ENCODE assay signal across 28 cellular contexts in genomic region chr12:108204618-108205017, GRCh38.
"Had no signal": no experiment of that assay in that cellular context is flagged by ENCODE, and none has a peak within 500 bp of the region (broad histone marks: within the 10 kb centered on the region; RNA-seq: fewer than 3 reads in every experiment).

No MANE protein-coding gene starts in this region.

- H3K4me1 Mint-ChIP-seq: naive thymus-derived CD8-positive, alpha-beta T cell; nephron progenitor cell; neural progenitor cell; stimulated activated memory B cell treated with anti-CD40 and anti-IgM and Interleukin-4, amounts not matched to agents 10 μg/mL and 1 μg/mL and 100 μg/mL, for 72 hours; stimulated activated naive CD8-positive, alpha-beta T cell treated with anti-CD3 and anti-CD28 coated beads, Interleukin-15, amount 100 ng/mL, for 72 hours had no signal

- H3K9me3 Mint-ChIP-seq: natural killer cell treated with Interleukin-12 subunit alpha and Interleukin-12 subunit beta and Interleukin-15 and Interleukin-18, amount 100 ng/mL, for 72 hours; nephron progenitor cell; stimulated activated naive CD8-positive, alpha-beta T cell treated with anti-CD3 and anti-CD28 coated beads, Interleukin-15, amount 100 ng/mL, for 72 hours; type B pancreatic cell had no signal

- H3K27ac Mint-ChIP-seq: naive thymus-derived CD8-positive, alpha-beta T cell; natural killer cell treated with Interleukin-12 subunit alpha and Interleukin-12 subunit beta and Interleukin-15 and Interleukin-18, amount 100 ng/mL, for 72 hours; nephron progenitor cell; neural progenitor cell; progenitor cell of endocrine pancreas; stimulated activated memory B cell treated with anti-CD40 and anti-IgM and Interleukin-4, amounts not matched to agents 10 μg/mL and 1 μg/mL and 100 μg/mL, for 72 hours; stimulated activated naive CD8-positive, alpha-beta T cell treated with anti-CD3 and anti-CD28 coated beads, Interleukin-15, amount 100 ng/mL, for 72 hours; type B pancreatic cell had no signal

- DNase-seq: naive thymus-derived CD8-positive, alpha-beta T cell; nephron progenitor cell; occipital lobe; ovary; psoas muscle; right cardiac atrium; right lobe of liver; sigmoid colon; small intestine; stimulated activated CD4-positive, alpha-beta T cell treated with anti-CD3 and anti-CD28 coated beads, Interleukin-15, amount 100 ng/mL, for 24 hours; stimulated activated CD4-positive, alpha-beta T cell treated with anti-CD3 and anti-CD28 coated beads, Interleukin-2, amount 100 ng/mL, for 24 hours; stimulated activated CD4-positive, alpha-beta T cell treated with anti-CD3 and anti-CD28 coated beads, Interleukin-4, amount 100 ng/mL, for 1 hour; stimulated activated CD4-positive, alpha-beta T cell treated with anti-CD3 and anti-CD28 coated beads, Interleukin-4, amount 100 ng/mL, for 4 hours; stimulated activated CD8-positive, alpha-beta memory T cell treated with anti-CD3 and anti-CD28 coated beads, Interleukin-4, amount 100 ng/mL, for 48 hours; stimulated activated naive CD4-positive, alpha-beta T cell; stimulated activated naive CD8-positive, alpha-beta T cell treated with anti-CD3 and anti-CD28 coated beads, Interleukin-15, amount 100 ng/mL, for 72 hours; stimulated activated naive CD8-positive, alpha-beta T cell treated with anti-CD3 and anti-CD28 coated beads, Interleukin-15, Interleukin-2, amounts not matched to agents 100 U/mL and 50 U/mL, for 24 hours; substantia nigra; testis; tibial artery; transverse colon; upper lobe of right lung; uterus had no signal

- H3K36me3 Mint-ChIP-seq: naive thymus-derived CD8-positive, alpha-beta T cell; natural killer cell treated with Interleukin-12 subunit alpha and Interleukin-12 subunit beta and Interleukin-15 and Interleukin-18, amount 100 ng/mL, for 72 hours; neural progenitor cell; stimulated activated memory B cell treated with anti-CD40 and anti-IgM and Interleukin-4, amounts not matched to agents 10 μg/mL and 1 μg/mL and 100 μg/mL, for 72 hours; type B pancreatic cell had no signal

- ATAC-seq: naive thymus-derived CD8-positive, alpha-beta T cell; natural killer cell treated with Interleukin-12 subunit alpha and Interleukin-12 subunit beta and Interleukin-15 and Interleukin-18, amount 100 ng/mL, for 72 hours; psoas muscle; right cardiac atrium; right lobe of liver; stimulated activated memory B cell treated with anti-CD40 and anti-IgM and Interleukin-4, amounts not matched to agents 10 μg/mL and 1 μg/mL and 100 μg/mL, for 72 hours; stimulated activated naive CD8-positive, alpha-beta T cell treated with anti-CD3 and anti-CD28 coated beads, Interleukin-15, amount 100 ng/mL, for 72 hours; stimulated activated naive CD8-positive, alpha-beta T cell treated with anti-CD3 and anti-CD28 coated beads, Interleukin-15, Interleukin-2, amounts not matched to agents 100 U/mL and 50 U/mL, for 24 hours; upper lobe of right lung had no signal

- H3K4me3 Mint-ChIP-seq: naive thymus-derived CD8-positive, alpha-beta T cell; natural killer cell treated with Interleukin-12 subunit alpha and Interleukin-12 subunit beta and Interleukin-15 and Interleukin-18, amount 100 ng/mL, for 72 hours; nephron progenitor cell; neural progenitor cell; stimulated activated memory B cell treated with anti-CD40 and anti-IgM and Interleukin-4, amounts not matched to agents 10 μg/mL and 1 μg/mL and 100 μg/mL, for 72 hours; stimulated activated naive CD8-positive, alpha-beta T cell treated with anti-CD3 and anti-CD28 coated beads, Interleukin-15, amount 100 ng/mL, for 72 hours; type B pancreatic cell had no signal
